In genomic region chr10:101818119-101818957, GRCh38 we compare ENCODE assay signal across 1 cellular context.
TF ChIP-seq lines count a peak whose summit lies in the region.

Gene OGA, minus strand, starts transcription at chr10:101818444. Its CDS starts 422 bp downstream, at chr10:101818022.

TF ChIP-seq in HepG2, 621 proteins besides CTCF, POLR2A, EP300 and RAD21 (continued from another document and continues in another):
- peak; percentile 21; the same call in 1 of the 2 replicates for TF ChIP-seq HNF1A (IDR thresholded peaks at IDR 0.05; ENCODE audit: low read depth)
- TF ChIP-seq HNF1A (CRISPR knock-in tag; IDR thresholded peaks at IDR 0.05; ENCODE audit: borderline replicate concordance), result no peak
- TF ChIP-seq AHR (CRISPR knock-in tag; IDR thresholded peaks at IDR 0.05), result 0 out of 2 replicates have a peak, but pooled peaks have one; percentile 20
- peak; percentile 66; the same call in 1 of the 2 replicates for TF ChIP-seq ZNF878 (CRISPR knock-in tag; IDR thresholded peaks at IDR 0.05)
- TF ChIP-seq MXD3 (CRISPR knock-in tag; IDR thresholded peaks at IDR 0.05), result no peak
- peak; percentile 60; the same call in 1 of the 2 replicates for TF ChIP-seq ZNF335 (CRISPR knock-in tag; IDR thresholded peaks at IDR 0.05)
- TF ChIP-seq HNF4G (IDR thresholded peaks at IDR 0.05; ENCODE audit: borderline replicate concordance, low read depth, low read length), result no peak; the same call in 1 of the 2 replicates
- TF ChIP-seq HNF4G (CRISPR knock-in tag; IDR thresholded peaks at IDR 0.05; ENCODE audit: borderline replicate concordance, low read depth), result peak; percentile 62; the same call in 1 of the 2 replicates
- TF ChIP-seq ZBTB34 (CRISPR knock-in tag; IDR thresholded peaks at IDR 0.05), result no peak
- TF ChIP-seq ZNF569 (CRISPR knock-in tag; IDR thresholded peaks at IDR 0.05; ENCODE audit: borderline replicate concordance), result no peak; the same call in 1 of the 2 replicates
- peak; percentile 88; the same call in 1 of the 2 replicates for TF ChIP-seq ARID4A (CRISPR knock-in tag; IDR thresholded peaks at IDR 0.05; ENCODE audit: borderline replicate concordance)
- no peak for TF ChIP-seq LRRFIP1 (CRISPR knock-in tag; conservative IDR thresholded peaks at IDR 0.05)
- peak; percentile 67 for TF ChIP-seq CEBPG (CRISPR knock-in tag; IDR thresholded peaks at IDR 0.05)
- peak; percentile 64 for TF ChIP-seq CEBPB (IDR thresholded peaks at IDR 0.05; ENCODE audit: borderline replicate concordance, low read depth, low read length)
- peak; percentile 82; the same call in 1 of the 2 replicates for TF ChIP-seq ZNF816 (CRISPR knock-in tag; IDR thresholded peaks at IDR 0.05; ENCODE audit: borderline replicate concordance)
- 0 out of 2 replicates have a peak, but pooled peaks have one; percentile 19 for TF ChIP-seq ZBTB43 (CRISPR knock-in tag; conservative IDR thresholded peaks at IDR 0.05)
- no peak for TF ChIP-seq SMARCC2 (IDR thresholded peaks at IDR 0.05)
- TF ChIP-seq PCBP2 (optimal IDR thresholded peaks at IDR 0.05; ENCODE audit: low read depth, low read length, poor library complexity, severe bottlenecking), result no peak
- TF ChIP-seq HOXA5 (CRISPR knock-in tag; IDR thresholded peaks at IDR 0.05), result peak; percentile 80
- TF ChIP-seq IRX3 (CRISPR knock-in tag; IDR thresholded peaks at IDR 0.05; ENCODE audit: borderline replicate concordance, low read depth), result peak; percentile 57; the same call in 1 of the 2 replicates
- peak; percentile 16; the same call in 1 of the 2 replicates for TF ChIP-seq HNF4A (CRISPR knock-in tag; IDR thresholded peaks at IDR 0.05)
- TF ChIP-seq KLF13 (CRISPR knock-in tag; IDR thresholded peaks at IDR 0.05), result peak; percentile 87; the same call in 1 of the 2 replicates
- TF ChIP-seq ZNF747 (CRISPR knock-in tag; IDR thresholded peaks at IDR 0.05; ENCODE audit: borderline replicate concordance), result peak; percentile 59; the same call in 1 of the 2 replicates
- 0 out of 2 replicates have a peak, but pooled peaks have one; percentile 50 for TF ChIP-seq ZNF766 (CRISPR knock-in tag; IDR thresholded peaks at IDR 0.05; ENCODE audit: borderline replicate concordance)
- peak; percentile 79; the same call in 1 of the 2 replicates for TF ChIP-seq MEF2D (CRISPR knock-in tag; IDR thresholded peaks at IDR 0.05)
- TF ChIP-seq MAZ (IDR thresholded peaks at IDR 0.05; ENCODE audit: borderline replicate concordance, low read depth, low read length), result peak; percentile 97
- peak; percentile 83 for TF ChIP-seq MAZ (CRISPR knock-in tag; IDR thresholded peaks at IDR 0.05; ENCODE audit: low read depth)
- no peak for TF ChIP-seq YY1 (IDR thresholded peaks at IDR 0.05; ENCODE audit: insufficient read depth, insufficient replicate concordance, low read depth, low read length)
- TF ChIP-seq FOXO1 (CRISPR knock-in tag; IDR thresholded peaks at IDR 0.05), result peak; percentile 46; the same call in 1 of the 2 replicates
- peak; percentile 66 for TF ChIP-seq SRSF1 (optimal IDR thresholded peaks at IDR 0.05; ENCODE audit: low read depth, low read length)
- no peak for TF ChIP-seq NBN (conservative IDR thresholded peaks at IDR 0.05)
- TF ChIP-seq FOXC1 (CRISPR knock-in tag; IDR thresholded peaks at IDR 0.05; ENCODE audit: borderline replicate concordance), result peak; percentile 76
- TF ChIP-seq REST (IDR thresholded peaks at IDR 0.05; ENCODE audit: borderline replicate concordance in 1 of 2, low read depth in 1 of 2, low read length in 2 of 2), result peak in 1 of 2 experiments; percentile 65; a peak in 2 of 4 replicates
- TF ChIP-seq LCORL (IDR thresholded peaks at IDR 0.05), result no peak
- TF ChIP-seq LCORL (CRISPR knock-in tag; IDR thresholded peaks at IDR 0.05), result 0 out of 2 replicates have a peak, but pooled peaks have one; percentile 32
- TF ChIP-seq HMGXB4 (CRISPR knock-in tag; IDR thresholded peaks at IDR 0.05; ENCODE audit: borderline replicate concordance in 1 of 2, low read depth in 1 of 2), result peak; percentile 10 to 41; a peak in 3 of 4 replicates
- TF ChIP-seq MIXL1 (CRISPR knock-in tag; IDR thresholded peaks at IDR 0.05), result peak; percentile 89
- 0 out of 2 replicates have a peak, but pooled peaks have one; percentile 67 for TF ChIP-seq MAF1 (CRISPR knock-in tag; IDR thresholded peaks at IDR 0.05; ENCODE audit: borderline replicate concordance)
- no peak for TF ChIP-seq ZNF549 (CRISPR knock-in tag; IDR thresholded peaks at IDR 0.05)
- TF ChIP-seq POGZ (CRISPR knock-in tag; IDR thresholded peaks at IDR 0.05), result peak; percentile 57
- no peak for TF ChIP-seq ZNF75D (CRISPR knock-in tag; IDR thresholded peaks at IDR 0.05; ENCODE audit: borderline replicate concordance)
